22 cellular contexts compared by ENCODE assay signal in genomic region chr19:362683-363082, GRCh38. TPM values are rescaled to one million over a fixed set of nuclear protein-coding genes. Genes with fewer than 3 reads are reported as not detected.
DNase-seq lines count a peak whose midpoint lies in the region; ATAC-seq, FAIRE-seq and TF ChIP-seq lines count a peak whose summit lies in the region.
"Had no signal": no experiment of that assay in that cellular context is flagged by ENCODE, and none has a peak within 500 bp of the region (broad histone marks: within the 10 kb centered on the region; RNA-seq: fewer than 3 reads in every experiment).

No MANE protein-coding gene starts in this region.

- ATAC-seq in Right ventricle myocardium superior (ENCODE audit: poor library complexity): no peak
- no peak for ATAC-seq in sciatic nerve
- ATAC-seq in HG02610 (IDR thresholded peaks at IDR 0.05; ENCODE audit: unreplicated experiment): no peak
- no peak for ATAC-seq in GM21529 (IDR thresholded peaks at IDR 0.05; ENCODE audit: unreplicated experiment)
- ATAC-seq: GM23338, HCT116 had no signal

- peak; percentile 4 for DNase-seq in Right ventricle myocardium superior
- no peak for DNase-seq in left ventricle myocardium inferior
- peak; percentile 8 for DNase-seq in islet precursor cell
- peak; percentile 37 for DNase-seq in sciatic nerve (ENCODE audit: low spot score)
- DNase-seq in activated gamma-delta T cell (lab: John Stamatoyannopoulos, UW): no peak
- no peak for DNase-seq in HTR-8/SVneo (ENCODE audit: insufficient read length, low spot score)
- DNase-seq: 8988T; CD4-positive, alpha-beta memory T cell; DMS153; DMS79; GDM1; IMR-90 had no signal

- no peak overlapping the region for H3K4me3 ChIP-seq in left ventricle myocardium inferior
- H3K4me3 ChIP-seq: BLaER1, GM23338 had no signal

- no peak for TF ChIP-seq CTCF in left ventricle myocardium inferior (IDR thresholded peaks at IDR 0.05; ENCODE audit: borderline replicate concordance)

- intact Hi-C loops in Right ventricle myocardium superior (cut with DNase I): no loop called here
- intact Hi-C loops in left ventricle myocardium inferior (cut with micrococcal nuclease): no loop called here
- intact Hi-C loops in sciatic nerve (cut with DNase I): loop anchor here (5.0 kb wide), 1 partner anchor 65 kb away; no protein-coding TSS in a partner anchor

- no peaks in the 10 kb centered on the region for H3K36me3 ChIP-seq in left ventricle myocardium inferior
- H3K36me3 ChIP-seq: BLaER1 had no signal

- peaks cover 4% of the 10 kb centered on the region for H3K4me1 ChIP-seq in left ventricle myocardium inferior
- H3K4me1 ChIP-seq: BLaER1 had no signal

- no peak for FAIRE-seq in HTR-8/SVneo (lab: Jason Lieb, UNC)
- FAIRE-seq: GM12892, GM18507, H54 had no signal

- peaks cover 68% of the 10 kb centered on the region for H3K27me3 ChIP-seq in left ventricle myocardium inferior (ENCODE audit: low read depth)
- H3K27me3 ChIP-seq: BLaER1 had no signal

- no peaks in the 10 kb centered on the region for H3K9me3 ChIP-seq in left ventricle myocardium inferior (replicated peaks)

- no peak overlapping the region for H3K27ac ChIP-seq in left ventricle myocardium inferior (replicated peaks)
- H3K27ac ChIP-seq: BLaER1, HL-60 had no signal

RNA-seq across cellular contexts. Expression of gene MIER2, which starts 18.1 kb away (rescaled TPM):
- 18.3 TPM for total RNA-seq in Right ventricle myocardium superior
- 15.9 TPM for total RNA-seq in left ventricle myocardium inferior
- total RNA-seq in sciatic nerve: 24.5 TPM

RNA-seq across cellular contexts. Expression of gene C2CD4C, which starts 46.3 kb away (rescaled TPM):
- total RNA-seq in Right ventricle myocardium superior (1.7 TPM), left ventricle myocardium inferior (0.63 TPM), sciatic nerve (2.8 TPM)
- total RNA-seq: CD4-positive, alpha-beta memory T cell; Daoy had no signal

Comparison
In these comparisons a context has a peak if more than half of its experiments do, and no peak if none do; other contexts are left out.
1. DNase-seq: peak in Right ventricle myocardium superior (single experiment), islet precursor cell (single experiment) and sciatic nerve (single experiment); none in left ventricle myocardium inferior (single experiment), activated gamma-delta T cell (single experiment) and HTR-8/SVneo (single experiment).